ENCODE assay signal across 14 cellular contexts in the genomic region with DNA sequence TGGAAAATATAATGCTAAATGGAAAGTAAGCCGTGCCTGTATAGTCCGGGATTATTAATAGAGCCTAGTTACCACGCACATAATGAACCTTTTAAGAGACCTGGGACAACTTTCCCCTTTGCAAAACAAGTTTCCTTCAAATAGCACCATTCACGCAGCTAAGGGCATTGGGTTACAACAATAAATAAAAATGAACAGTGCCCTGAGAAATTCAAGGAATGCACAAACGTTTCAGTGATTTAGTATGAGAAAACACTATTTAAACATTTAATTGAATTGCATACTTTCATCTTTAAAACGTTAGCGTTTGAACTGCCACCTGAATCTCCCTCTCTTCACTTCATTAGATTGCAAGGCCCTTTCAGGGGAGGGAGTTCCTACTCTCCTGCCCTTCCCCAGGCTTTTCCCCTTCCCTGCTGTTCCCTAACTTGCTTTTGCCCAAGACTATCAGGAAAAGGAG. TPM values are rescaled to one million over a fixed set of nuclear protein-coding genes. Genes with fewer than 3 reads are reported as not detected.
DNase-seq lines count a peak whose midpoint lies in the region; ATAC-seq, FAIRE-seq and TF ChIP-seq lines count a peak whose summit lies in the region.
"Had no signal": no experiment of that assay in that cellular context is flagged by ENCODE, and none has a peak within 500 bp of the region (broad histone marks: within the 10 kb centered on the region; RNA-seq: fewer than 3 reads in every experiment).

No MANE protein-coding gene starts in this region.

- peaks cover 9% of the 10 kb centered on the region for H3K36me3 Mint-ChIP-seq in mesothelial cell of epicardium
- H3K36me3 Mint-ChIP-seq: CD14-positive monocyte; naive thymus-derived CD8-positive, alpha-beta T cell had no signal

- H3K9me3 Mint-ChIP-seq in mesothelial cell of epicardium: no peaks in the 10 kb centered on the region
- H3K9me3 Mint-ChIP-seq: CD14-positive monocyte; naive thymus-derived CD8-positive, alpha-beta T cell had no signal

- H3K79me2 ChIP-seq in ACC112 (ENCODE audit: control insufficient read depth, insufficient read depth, low read length, unreplicated experiment): peaks cover 54% of the 10 kb centered on the region

- H3K27ac ChIP-seq in ACC112 (ENCODE audit: low read depth, low read length) (peak overlapping the region; percentile 78), HUES48 (ENCODE audit: low read depth, low read length) (peak overlapping the region; percentile 19), coronary artery (peak overlapping the region; percentile 51 to 86)

- DNase-seq in coronary artery (ENCODE audit: low spot score) (no peak), mesothelial cell of epicardium (ENCODE audit: low spot score in 2 of 2, unreplicated experiment in 2 of 2) (no peak), frontal cortex (ENCODE audit: low spot score in 2 of 2) (no peak), nucleus accumbens (lab: John Stamatoyannopoulos, UW) (no peak)
- no peak for DNase-seq in activated CD8-positive, alpha-beta memory T cell treated with anti-CD3 and anti-CD28 coated beads, Interleukin-2, amount 50 U/mL, for 4 hours
- DNase-seq: activated CD8-positive, alpha-beta memory T cell treated with anti-CD3 and anti-CD28 coated beads for 24 hours; anterior cingulate cortex; naive thymus-derived CD8-positive, alpha-beta T cell; NCI-H446 treated with DMSO at 0.1 percent for 48 hours; upper lobe of left lung had no signal

- no peak for TF ChIP-seq CTCF in coronary artery (IDR thresholded peaks at IDR 0.05)
- no peak for TF ChIP-seq CTCF in mesothelial cell of epicardium (IDR thresholded peaks at IDR 0.05; ENCODE audit: unreplicated experiment)

- peaks cover 81% of the 10 kb centered on the region for H3K4me1 Mint-ChIP-seq in mesothelial cell of epicardium

- no peak for ATAC-seq in HG02981 (IDR thresholded peaks at IDR 0.05; ENCODE audit: unreplicated experiment)
- ATAC-seq: naive thymus-derived CD8-positive, alpha-beta T cell had no signal

- no peak overlapping the region for H3K9ac ChIP-seq in HUES48 (ENCODE audit: low read depth, low read length)

- H3K27me3 Mint-ChIP-seq in mesothelial cell of epicardium (ENCODE audit: low read depth): no peaks in the 10 kb centered on the region

- H3K4me3 ChIP-seq in ACC112 (ENCODE audit: low read depth, low read length) (peak overlapping the region; percentile 41), HUES48 (ENCODE audit: low read depth, low read length) (no peak overlapping the region), coronary artery (peak overlapping the region; percentile 37)
- H3K4me3 ChIP-seq: upper lobe of left lung had no signal

- H2AFZ ChIP-seq in ACC112 (ENCODE audit: low read length, unreplicated experiment): no peak overlapping the region

- no peak for FAIRE-seq in frontal cortex (lab: Jason Lieb, UNC)

- H3K9me3 ChIP-seq in HUES48 (ENCODE audit: control insufficient read depth, insufficient read depth, low read length): no peaks in the 10 kb centered on the region
- H3K9me3 ChIP-seq: upper lobe of left lung had no signal

- peak overlapping the region; percentile 97 for H3K27ac Mint-ChIP-seq in mesothelial cell of epicardium
- H3K27ac Mint-ChIP-seq: naive thymus-derived CD8-positive, alpha-beta T cell had no signal

- no peak overlapping the region for H3K4me3 Mint-ChIP-seq in mesothelial cell of epicardium
- H3K4me3 Mint-ChIP-seq: CD14-positive monocyte; naive thymus-derived CD8-positive, alpha-beta T cell had no signal

- H3K36me3 ChIP-seq in ACC112 (ENCODE audit: insufficient read depth, low read length) (no peaks in the 10 kb centered on the region), HUES48 (ENCODE audit: control insufficient read depth, insufficient read depth, low read length) (no peaks in the 10 kb centered on the region)

- H3K27me3 ChIP-seq in ACC112 (ENCODE audit: insufficient read depth, low read length) (no peaks in the 10 kb centered on the region), HUES48 (ENCODE audit: control insufficient read depth, insufficient read depth, low read length) (no peaks in the 10 kb centered on the region)
- H3K27me3 ChIP-seq: upper lobe of left lung had no signal

- H3K4me1 ChIP-seq in ACC112 (ENCODE audit: control insufficient read depth, insufficient read depth, low read length, unreplicated experiment) (peaks cover 80% of the 10 kb centered on the region), HUES48 (ENCODE audit: control insufficient read depth, insufficient read depth, low read length) (peaks cover 63% of the 10 kb centered on the region)

RNA-seq across cellular contexts. Expression of gene SMAD6, which starts 46.3 kb away (rescaled TPM):
- total RNA-seq in mesothelial cell of epicardium (164 to 176 TPM (median 176 TPM) in 3 replicates), frontal cortex (2.4 TPM)

Comparison
In these comparisons a context has a peak if more than half of its experiments do, and no peak if none do; other contexts are left out.
1. H3K27ac ChIP-seq: peak in every context shown above with its lines; median percentile 78 in ACC112; 68 in coronary artery; 19 in HUES48.
2. RNA of gene SMAD6, which starts 46.3 kb away (total RNA-seq): 164 to 176 TPM in mesothelial cell of epicardium; 2.4 TPM in frontal cortex (single experiment); every median in the first group is over 10 times any median in the second.